ENCODE assay signal across 8 cellular contexts in the genomic region with DNA sequence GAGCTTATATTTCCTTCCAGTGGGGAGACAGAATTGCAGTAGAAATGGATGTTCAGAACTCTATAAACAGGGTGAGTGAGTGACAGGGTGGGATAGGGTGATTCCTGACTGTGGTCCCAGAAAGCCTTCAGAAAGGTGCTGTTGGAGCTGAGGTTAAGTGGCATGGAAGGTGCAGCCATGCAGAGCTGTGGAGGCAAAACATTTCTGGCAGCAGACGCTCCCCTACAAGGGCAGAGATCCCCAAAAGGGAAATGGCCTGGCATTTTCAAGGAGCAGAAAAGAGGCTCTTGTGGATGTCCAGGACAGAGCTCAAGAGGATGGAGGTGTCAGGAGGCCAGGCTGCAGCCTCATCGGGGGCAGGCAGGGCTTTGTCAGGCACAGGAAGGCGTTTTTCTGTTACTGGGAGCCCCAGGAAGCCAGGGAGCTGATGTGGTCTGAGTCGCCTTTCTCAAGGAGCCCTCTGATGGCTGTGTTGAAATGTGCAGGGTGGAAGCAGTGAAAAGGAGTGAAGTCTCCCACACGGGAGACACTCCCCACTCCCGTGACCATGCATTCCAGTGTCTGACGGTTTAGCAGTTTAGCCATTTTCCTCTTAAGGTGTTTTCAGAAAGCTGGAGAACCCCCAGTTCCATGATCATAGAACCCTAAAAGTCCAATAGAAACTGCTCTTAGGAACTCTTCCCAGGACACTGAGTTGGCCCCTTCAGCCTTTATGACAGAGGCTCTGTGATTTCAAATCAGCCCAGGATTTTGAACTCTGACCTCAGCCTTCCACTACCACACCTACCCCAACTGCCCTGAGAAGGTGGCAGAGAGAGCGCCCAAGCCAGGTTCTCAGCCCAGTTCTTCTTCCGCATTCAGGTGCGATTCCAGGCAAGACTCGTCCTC.
DNase-seq lines count a peak whose midpoint lies in the region; ATAC-seq and TF ChIP-seq lines count a peak whose summit lies in the region.

No MANE protein-coding gene starts in this region.

- ATAC-seq in HG03135 (IDR thresholded peaks at IDR 0.05; ENCODE audit: unreplicated experiment) (no peak), HG02970 (IDR thresholded peaks at IDR 0.05; ENCODE audit: low FRiP score, unreplicated experiment) (no peak)

- no peak for TF ChIP-seq CTCF in GM20000 (IDR thresholded peaks at IDR 0.05; ENCODE audit: extremely low read depth, missing control alignments)
- peak; percentile 25 for TF ChIP-seq CTCF in fibroblast of mammary gland (conservative IDR thresholded peaks at IDR 0.05; ENCODE audit: control insufficient read depth, insufficient read depth, low read depth, low read length)

- H3K4me3 ChIP-seq in fibroblast of mammary gland (ENCODE audit: control insufficient read depth, low read depth, low read length): no peak overlapping the region

- DNase-seq in GM20000 (ENCODE audit: low spot score) (peak; percentile 45), OCI-M1 (lab: John Stamatoyannopoulos, UW) (peak; percentile 61), fibroblast of mammary gland (ENCODE audit: low read depth) (peak; percentile 22), putamen (ENCODE audit: low spot score) (peak; percentile 39), NCI-H2227 treated with DMSO at 0.1 percent for 48 hours (lab: John Stamatoyannopoulos, UW) (no peak), SHP77 treated with DMSO at 0.1 percent for 48 hours (lab: John Stamatoyannopoulos, UW) (no peak)

Comparison
In these comparisons a context has a peak if more than half of its experiments do, and no peak if none do; other contexts are left out.
1. DNase-seq: peak in GM20000 (single experiment), OCI-M1 (single experiment), fibroblast of mammary gland (single experiment) and putamen (single experiment); none in NCI-H2227 treated with DMSO at 0.1 percent for 48 hours (single experiment) and SHP77 treated with DMSO at 0.1 percent for 48 hours (single experiment).